In genomic region chr12:124869011-124869665, GRCh38 we compare ENCODE assay signal across 8 cellular contexts. TPM values are rescaled to one million over a fixed set of nuclear protein-coding genes. Genes with fewer than 3 reads are reported as not detected.
DNase-seq lines count a peak whose midpoint lies in the region; ATAC-seq and TF ChIP-seq lines count a peak whose summit lies in the region.

No MANE protein-coding gene starts in this region.

- no peaks in the 10 kb centered on the region for H3K27me3 ChIP-seq in RWPE2 (ENCODE audit: insufficient read depth, poor library complexity, severe bottlenecking)
- H3K27me3 ChIP-seq in suprapubic skin, result no peaks in the 10 kb centered on the region

- TF ChIP-seq CTCF in RWPE2 (IDR thresholded peaks at IDR 0.05; ENCODE audit: poor library complexity, severe bottlenecking), result no peak
- no peak for TF ChIP-seq CTCF in suprapubic skin (IDR thresholded peaks at IDR 0.05)

- CTCF ChIA-PET in activated CD4-positive, alpha-beta T cell treated with anti-CD3 and anti-CD28 coated beads for 36 hours (lab: Charles Lee), result no interaction called here

- no peaks in the 10 kb centered on the region for H3K36me3 Mint-ChIP-seq in activated CD4-positive, alpha-beta T cell treated with anti-CD3 and anti-CD28 coated beads for 36 hours (ENCODE audit: low read depth)

- H3K27ac Mint-ChIP-seq in activated CD4-positive, alpha-beta T cell treated with anti-CD3 and anti-CD28 coated beads for 36 hours, result no peak overlapping the region

- peak overlapping the region; percentile 9 for H3K4me3 Mint-ChIP-seq in activated CD4-positive, alpha-beta T cell treated with anti-CD3 and anti-CD28 coated beads for 36 hours

- H3K4me1 ChIP-seq in RWPE2 (ENCODE audit: insufficient read depth, poor library complexity, severe bottlenecking) (peaks cover 8% of the 10 kb centered on the region), suprapubic skin (peaks cover 11% of the 10 kb centered on the region)

- H3K36me3 ChIP-seq in RWPE2 (ENCODE audit: low read depth) (no peaks in the 10 kb centered on the region), suprapubic skin (no peaks in the 10 kb centered on the region)

- ATAC-seq in activated CD4-positive, alpha-beta T cell treated with anti-CD3 and anti-CD28 coated beads for 36 hours, result peak; percentile 57
- peak; percentile 37; the same call in 2 of the 3 replicates for ATAC-seq in RWPE2 (ENCODE audit: low read depth)
- peak; percentile 46 to 69 for ATAC-seq in left cardiac atrium
- ATAC-seq in left lobe of liver, result no peak

- no peaks in the 10 kb centered on the region for H3K9me3 Mint-ChIP-seq in activated CD4-positive, alpha-beta T cell treated with anti-CD3 and anti-CD28 coated beads for 36 hours (ENCODE audit: low read depth)

- no peak overlapping the region for H3K27ac ChIP-seq in RWPE2 (ENCODE audit: poor library complexity, severe bottlenecking)
- peak overlapping the region; percentile 49 for H3K27ac ChIP-seq in suprapubic skin

- H3K4me3 ChIP-seq in RWPE2 (ENCODE audit: severe bottlenecking) (no peak overlapping the region), suprapubic skin (peak overlapping the region; percentile 10)

- POLR2A ChIA-PET in activated CD4-positive, alpha-beta T cell treated with anti-CD3 and anti-CD28 coated beads for 36 hours (lab: Charles Lee), result no interaction called here

- H3K27me3 Mint-ChIP-seq in activated CD4-positive, alpha-beta T cell treated with anti-CD3 and anti-CD28 coated beads for 36 hours, result peaks cover 10% of the 10 kb centered on the region

- H3K9me3 ChIP-seq in RWPE2 (ENCODE audit: severe bottlenecking), result no peaks in the 10 kb centered on the region
- no peaks in the 10 kb centered on the region for H3K9me3 ChIP-seq in suprapubic skin

- DNase-seq in activated CD4-positive, alpha-beta T cell treated with anti-CD3 and anti-CD28 coated beads for 36 hours, result peak; percentile 32
- no peak for DNase-seq in activated CD4-positive, alpha-beta T cell treated with anti-CD3 and anti-CD28 coated beads, Interleukin-2, amount 50 U/mL, for 48 hours
- no peak for DNase-seq in RWPE2 (ENCODE audit: low spot score)
- peak; percentile 28 for DNase-seq in left cardiac atrium
- DNase-seq in suprapubic skin (ENCODE audit: low spot score in 2 of 2), result no peak
- DNase-seq in stimulated activated CD4-positive, alpha-beta T cell treated with anti-CD3 and anti-CD28 coated beads, Interleukin-4, amount 100 ng/mL, for 4 hours, result no peak
- no peak for DNase-seq in left lobe of liver (ENCODE audit: low spot score)
- DNase-seq in T-helper 2 cell, result no peak

- peaks cover 12% of the 10 kb centered on the region for H3K4me1 Mint-ChIP-seq in activated CD4-positive, alpha-beta T cell treated with anti-CD3 and anti-CD28 coated beads for 36 hours

- intact Hi-C loops in activated CD4-positive, alpha-beta T cell treated with anti-CD3 and anti-CD28 coated beads for 36 hours (cut with DNase I, micrococcal nuclease), result no loop called here
- intact Hi-C loops in left cardiac atrium (cut with DNase I), result no loop called here

- no peak for TF ChIP-seq EP300 in suprapubic skin (IDR thresholded peaks at IDR 0.05)

- no peak for TF ChIP-seq POLR2A in suprapubic skin (IDR thresholded peaks at IDR 0.05)

- WGBS in suprapubic skin, result 53% methylated on average over 15 of the region's 18 CpGs

RNA-seq across cellular contexts. Expression of gene SCARB1, which starts 5.5 kb away (rescaled TPM):
- 10 to 100 TPM; 22.9 to 24.1 TPM for total RNA-seq in activated CD4-positive, alpha-beta T cell treated with anti-CD3 and anti-CD28 coated beads for 36 hours
- total RNA-seq in left cardiac atrium (10 to 100 TPM; 26.2 to 31.3 TPM), suprapubic skin (10 to 100 TPM; 25.6 to 38.1 (median 29.0) TPM), left lobe of liver (170 TPM)

RNA-seq across cellular contexts. Expression of gene UBC, which starts 45.3 kb away (rescaled TPM):
- total RNA-seq in activated CD4-positive, alpha-beta T cell treated with anti-CD3 and anti-CD28 coated beads for 36 hours, result 100 to 1,000 TPM; 809 to 936 TPM
- total RNA-seq in left cardiac atrium (1,000 to 10,000 TPM in 1 of 2 donors, 100 to 1,000 TPM in 1; 977 to 1,049 TPM), suprapubic skin (1,000 to 10,000 TPM; 1,287 to 1,717 (median 1,373) TPM), left lobe of liver (436 TPM)

Comparison
In these comparisons a context has a peak if more than half of its experiments do, and no peak if none do; other contexts are left out.
1. DNase-seq: peak in activated CD4-positive, alpha-beta T cell treated with anti-CD3 and anti-CD28 coated beads for 36 hours (single experiment) and left cardiac atrium (single experiment); none in activated CD4-positive, alpha-beta T cell treated with anti-CD3 and anti-CD28 coated beads, Interleukin-2, amount 50 U/mL, for 48 hours (0 of 2), RWPE2 (single experiment), suprapubic skin (0 of 2), stimulated activated CD4-positive, alpha-beta T cell treated with anti-CD3 and anti-CD28 coated beads, Interleukin-4, amount 100 ng/mL, for 4 hours (0 of 2), left lobe of liver (single experiment) and T-helper 2 cell (0 of 5).